ENCODE assay signal across 16 cellular contexts in the genomic region with DNA sequence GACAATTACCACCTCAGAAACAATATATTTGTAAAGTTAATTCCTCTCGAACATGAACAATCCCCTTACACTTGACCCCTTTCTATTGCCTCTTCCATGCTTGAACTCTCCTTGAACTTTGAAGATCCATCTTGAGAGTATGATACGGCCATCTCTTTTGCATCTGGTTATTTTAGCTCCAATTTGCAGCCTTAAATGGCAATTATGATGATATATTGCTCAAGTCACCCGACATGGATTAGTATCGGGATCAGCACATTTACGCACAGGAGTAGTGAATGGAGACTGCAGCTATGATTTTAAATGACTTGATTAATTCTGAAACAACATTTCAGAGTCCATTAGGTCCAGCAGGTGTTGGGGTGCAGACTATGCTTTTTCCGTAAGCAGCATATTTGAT.
DNase-seq lines count a peak whose midpoint lies in the region; ATAC-seq and TF ChIP-seq lines count a peak whose summit lies in the region.
"Had no signal": no experiment of that assay in that cellular context is flagged by ENCODE, and none has a peak within 500 bp of the region (broad histone marks: within the 10 kb centered on the region; RNA-seq: fewer than 3 reads in every experiment).

No MANE protein-coding gene starts in this region.

- peak overlapping the region; percentile 66; the same call in 1 of the 2 replicates for H3K27ac ChIP-seq in HUES64 (ENCODE audit: low read depth, low read length)
- peak overlapping the region; percentile 36 for H3K27ac ChIP-seq in endodermal cell (ENCODE audit: low read depth, low read length)
- peak overlapping the region; percentile 37 for H3K27ac ChIP-seq in hepatocyte
- H3K27ac ChIP-seq in rectal smooth muscle tissue (ENCODE audit: low read depth, low read length): peak overlapping the region; percentile 75
- H3K27ac ChIP-seq: C4-2B, PC-9 had no signal

- H3K27me3 ChIP-seq in HUES64 (ENCODE audit: insufficient read depth, low read length): no peaks in the 10 kb centered on the region
- no peaks in the 10 kb centered on the region for H3K27me3 ChIP-seq in endodermal cell (ENCODE audit: control insufficient read depth, insufficient read depth, low read length, poor library complexity, severe bottlenecking)
- no peaks in the 10 kb centered on the region for H3K27me3 ChIP-seq in hepatocyte
- H3K27me3 ChIP-seq in rectal smooth muscle tissue (ENCODE audit: control insufficient read depth, insufficient read depth, low read length): no peaks in the 10 kb centered on the region
- H3K27me3 ChIP-seq: MG63 had no signal

- H3K9ac ChIP-seq in HUES64 (ENCODE audit: low read depth, low read length) (no peak overlapping the region), endodermal cell (ENCODE audit: extremely low read depth, low read length, poor library complexity, severe bottlenecking) (no peak overlapping the region), rectal smooth muscle tissue (ENCODE audit: low read length) (no peak overlapping the region)

- no peak overlapping the region for H3K4me3 ChIP-seq in HUES64 (ENCODE audit: low read length)
- no peak overlapping the region for H3K4me3 ChIP-seq in endodermal cell (ENCODE audit: low read length)
- H3K4me3 ChIP-seq in hepatocyte: no peak overlapping the region
- no peak overlapping the region for H3K4me3 ChIP-seq in rectal smooth muscle tissue (ENCODE audit: low read length)
- H3K4me3 ChIP-seq: MG63, PC-9 had no signal

- no peak for DNase-seq in endodermal cell
- no peak for DNase-seq in hepatocyte (ENCODE audit: low spot score)
- DNase-seq in epidermal melanocyte (ENCODE audit: insufficient read length, low spot score): no peak
- no peak for DNase-seq in natural killer cell
- no peak for DNase-seq in NCI-H510A treated with DMSO at 0.1 percent for 48 hours (lab: John Stamatoyannopoulos, UW)
- DNase-seq: DMS153, MG63, NCI-H1092, NCI-H146, NCI-H2081, NCI-H524, PC-9 had no signal

- H3K27me3 Mint-ChIP-seq in endodermal cell (ENCODE audit: insufficient read depth) (no peaks in the 10 kb centered on the region), natural killer cell (ENCODE audit: low read depth in 2 of 2) (no peaks in the 10 kb centered on the region)

- H3K36me3 Mint-ChIP-seq in endodermal cell (ENCODE audit: low read depth) (no peaks in the 10 kb centered on the region), natural killer cell (no peaks in the 10 kb centered on the region)

- no peak for ATAC-seq in HG02885 (IDR thresholded peaks at IDR 0.05; ENCODE audit: poor library complexity, unreplicated experiment)
- no peak for ATAC-seq in natural killer cell

- H3K36me3 ChIP-seq in HUES64 (ENCODE audit: insufficient read depth, low read length) (no peaks in the 10 kb centered on the region), endodermal cell (ENCODE audit: control insufficient read depth, insufficient read depth, low read length) (no peaks in the 10 kb centered on the region), hepatocyte (replicated peaks; ENCODE audit: insufficient read depth, low read depth) (no peaks in the 10 kb centered on the region), rectal smooth muscle tissue (ENCODE audit: control insufficient read depth, insufficient read depth, low read length) (no peaks in the 10 kb centered on the region)
- H3K36me3 ChIP-seq: MG63 had no signal

- intact Hi-C loops in natural killer cell (cut with micrococcal nuclease): no loop called here

- H3K4me1 Mint-ChIP-seq in endodermal cell (no peaks in the 10 kb centered on the region), natural killer cell (no peaks in the 10 kb centered on the region)

- no peaks in the 10 kb centered on the region for H3K79me2 ChIP-seq in hepatocyte

- no peak for TF ChIP-seq CTCF in endodermal cell (conservative IDR thresholded peaks at IDR 0.05)
- TF ChIP-seq CTCF in hepatocyte (IDR thresholded peaks at IDR 0.05; ENCODE audit: poor library complexity): no peak
- TF ChIP-seq CTCF in natural killer cell (IDR thresholded peaks at IDR 0.05): no peak

- H3K9me3 ChIP-seq in HUES64 (ENCODE audit: insufficient read depth, low read depth, low read length) (peaks cover 9% of the 10 kb centered on the region; the same call in 1 of the 2 replicates), endodermal cell (ENCODE audit: control insufficient read depth, low read length) (no peaks in the 10 kb centered on the region), hepatocyte (ENCODE audit: low read depth) (peaks cover 6% of the 10 kb centered on the region)
- H3K9me3 ChIP-seq: MG63 had no signal

- H3K27ac Mint-ChIP-seq in endodermal cell (no peak overlapping the region), natural killer cell (no peak overlapping the region)

- H3K4me2 ChIP-seq in hepatocyte: peak overlapping the region; percentile 51
- H3K4me2 ChIP-seq: PC-9 had no signal

- WGBS in HUES64: 92% methylated on average over 6 of the region's 6 CpGs
- WGBS in endodermal cell (ENCODE audit: insufficient coverage in 1 of 2, insufficient read length in 1 of 2), 2 experiments: 86 to 91% methylated on average over 5 to 6 of the region's 6 CpGs
- 49% methylated on average over 6 of the region's 6 CpGs for WGBS in hepatocyte (ENCODE audit: low lambda C conversion rate, missing lambda C conversion rate)

- H3K4me1 ChIP-seq in HUES64 (ENCODE audit: insufficient read depth, low read length) (peaks cover 5% of the 10 kb centered on the region; the same call in 1 of the 2 replicates), endodermal cell (ENCODE audit: control insufficient read depth, insufficient read depth, low read length) (no peaks in the 10 kb centered on the region), hepatocyte (ENCODE audit: insufficient read depth) (no peaks in the 10 kb centered on the region), rectal smooth muscle tissue (ENCODE audit: control insufficient read depth, insufficient read depth, low read length) (peaks cover 5% of the 10 kb centered on the region)

- H3K9me3 Mint-ChIP-seq in endodermal cell: peaks cover 3% of the 10 kb centered on the region
- peaks cover 9 to 16% of the 10 kb centered on the region in 2 donors for H3K9me3 Mint-ChIP-seq in natural killer cell

- H3K4me3 Mint-ChIP-seq in endodermal cell: no peak overlapping the region
- no peak overlapping the region for H3K4me3 Mint-ChIP-seq in natural killer cell

- no peaks in the 10 kb centered on the region for H4K20me1 ChIP-seq in hepatocyte (ENCODE audit: insufficient read depth, poor library complexity, severe bottlenecking)

- no peak overlapping the region for H2AFZ ChIP-seq in hepatocyte
- H2AFZ ChIP-seq: PC-9 had no signal

- no peaks in the 10 kb centered on the region for H3K9me2 ChIP-seq in hepatocyte (replicated peaks; ENCODE audit: insufficient read depth)
